12 cellular contexts compared by ENCODE assay signal in genomic region chr2:189285962-189286648, GRCh38.
DNase-seq lines count a peak whose midpoint lies in the region; ATAC-seq and TF ChIP-seq lines count a peak whose summit lies in the region.
"Had no signal": no experiment of that assay in that cellular context is flagged by ENCODE, and none has a peak within 500 bp of the region (broad histone marks: within the 10 kb centered on the region; RNA-seq: fewer than 3 reads in every experiment).

No MANE protein-coding gene starts in this region.

- POLR2A ChIA-PET in Caco-2 (lab: Charles Lee) = no interaction called here

- intact Hi-C loops in activated T-helper 2 cell treated with anti-CD3 and anti-CD28 coated beads, Interferon-gamma antibody, Interleukin-2, Interleukin-4, amounts not matched to agents 10 μg/mL and 5 μg/mL and 100 μg/mL, durations not matched to agents 14 hours and 24 hours and 36 hours (cut with micrococcal nuclease) = loop anchor here (5.0 to 10.0 kb wide), 4 partner anchors 74 to 761 kb away; partner anchors contain the start of gene COL3A1
- intact Hi-C loops in left ventricle myocardium inferior (cut with micrococcal nuclease) = loop anchor here (10.0 kb wide), 1 partner anchor 171 kb away; no protein-coding TSS in a partner anchor
- intact Hi-C loops in Caco-2 (cut with micrococcal nuclease; ENCODE audit: unreplicated experiment) = loop anchor here (5.0 to 10.0 kb wide), 2 partner anchors 261 to 764 kb away; no protein-coding TSS in a partner anchor

- peak; percentile 28 to 30 for ATAC-seq in activated CD4-positive, CD25-positive, alpha-beta regulatory T cell treated with anti-CD3 and anti-CD28 coated beads, Interleukin-2, amount 50 U/mL, for 24 hours
- peak; percentile 29 for ATAC-seq in stimulated activated naive CD8-positive, alpha-beta T cell treated with anti-CD3 and anti-CD28 coated beads, Interleukin-15, amount 100 ng/mL, for 72 hours
- no peak for ATAC-seq in HG03175 (IDR thresholded peaks at IDR 0.05; ENCODE audit: unreplicated experiment)

- H3K9me3 ChIP-seq in left ventricle myocardium inferior (replicated peaks) = peaks cover 9% of the 10 kb centered on the region
- peaks cover 12% of the 10 kb centered on the region for H3K9me3 ChIP-seq in Caco-2

- CTCF ChIA-PET in Caco-2 (lab: Charles Lee) = interaction anchor here (0.6 to 2.1 kb wide), 3 partner anchors 13 to 143 kb away, joined by 3 to 28 read pairs (median 5); no protein-coding TSS in a partner anchor

- H3K36me3 Mint-ChIP-seq in activated T-helper 2 cell treated with anti-CD3 and anti-CD28 coated beads, Interferon-gamma antibody, Interleukin-2, Interleukin-4, amounts not matched to agents 10 μg/mL and 5 μg/mL and 100 μg/mL, durations not matched to agents 14 hours and 24 hours and 36 hours (ENCODE audit: low read depth) = no peaks in the 10 kb centered on the region
- no peaks in the 10 kb centered on the region for H3K36me3 Mint-ChIP-seq in Caco-2 (ENCODE audit: insufficient read depth, unreplicated experiment)
- H3K36me3 Mint-ChIP-seq: naive B cell had no signal

- H3K36me3 ChIP-seq in left ventricle myocardium inferior = no peaks in the 10 kb centered on the region
- H3K36me3 ChIP-seq in Caco-2 (ENCODE audit: control insufficient read depth, insufficient read depth, low read length) = no peaks in the 10 kb centered on the region

- no TSS peak for BruUV-seq in Caco-2 (replicated peaks; lab: Mats Ljungman, UMichigan)

- DNase-seq in activated CD4-positive, CD25-positive, alpha-beta regulatory T cell (lab: John Stamatoyannopoulos, UW) = no peak
- DNase-seq in activated T-helper 2 cell treated with anti-CD3 and anti-CD28 coated beads, Interferon-gamma antibody, Interleukin-2, Interleukin-4, amounts not matched to agents 10 μg/mL and 5 μg/mL and 100 μg/mL, durations not matched to agents 14 hours and 24 hours and 36 hours (ENCODE audit: low spot score) = no peak
- no peak for DNase-seq in left ventricle myocardium inferior
- no peak for DNase-seq in stimulated activated naive CD8-positive, alpha-beta T cell treated with anti-CD3 and anti-CD28 coated beads, Interleukin-15, amount 100 ng/mL, for 72 hours
- no peak for DNase-seq in Caco-2
- no peak for DNase-seq in SHP77 (lab: John Stamatoyannopoulos, UW)
- DNase-seq: AML-193; effector CD4-positive, alpha-beta T cell; naive B cell; NCI-H345 had no signal

- H3K27ac ChIP-seq in left ventricle myocardium inferior (replicated peaks) = peak overlapping the region; percentile 50

- peaks cover 8% of the 10 kb centered on the region for H3K9me3 Mint-ChIP-seq in activated T-helper 2 cell treated with anti-CD3 and anti-CD28 coated beads, Interferon-gamma antibody, Interleukin-2, Interleukin-4, amounts not matched to agents 10 μg/mL and 5 μg/mL and 100 μg/mL, durations not matched to agents 14 hours and 24 hours and 36 hours
- H3K9me3 Mint-ChIP-seq in stimulated activated naive CD8-positive, alpha-beta T cell treated with anti-CD3 and anti-CD28 coated beads, Interleukin-15, amount 100 ng/mL, for 72 hours = peaks cover 9 to 16% of the 10 kb centered on the region in 2 donors
- H3K9me3 Mint-ChIP-seq in Caco-2 (ENCODE audit: unreplicated experiment) = peaks cover 9% of the 10 kb centered on the region

- H3K4me3 Mint-ChIP-seq in activated T-helper 2 cell treated with anti-CD3 and anti-CD28 coated beads, Interferon-gamma antibody, Interleukin-2, Interleukin-4, amounts not matched to agents 10 μg/mL and 5 μg/mL and 100 μg/mL, durations not matched to agents 14 hours and 24 hours and 36 hours (ENCODE audit: low read depth) = no peak overlapping the region
- peak overlapping the region in 1 of 2 donors; percentile 40 for H3K4me3 Mint-ChIP-seq in stimulated activated naive CD8-positive, alpha-beta T cell treated with anti-CD3 and anti-CD28 coated beads, Interleukin-15, amount 100 ng/mL, for 72 hours
- H3K4me3 Mint-ChIP-seq in Caco-2 (ENCODE audit: unreplicated experiment) = no peak overlapping the region
- H3K4me3 Mint-ChIP-seq: naive B cell had no signal

- no peak for TF ChIP-seq CTCF in left ventricle myocardium inferior (IDR thresholded peaks at IDR 0.05; ENCODE audit: borderline replicate concordance)
- TF ChIP-seq CTCF in Caco-2 (IDR thresholded peaks at IDR 0.05; ENCODE audit: insufficient read depth in 1 of 2, low read depth in 1 of 2, low read length in 1 of 2, severe bottlenecking in 1 of 2, unreplicated experiment in 1 of 2) = no peak

- H3K4me1 Mint-ChIP-seq in activated T-helper 2 cell treated with anti-CD3 and anti-CD28 coated beads, Interferon-gamma antibody, Interleukin-2, Interleukin-4, amounts not matched to agents 10 μg/mL and 5 μg/mL and 100 μg/mL, durations not matched to agents 14 hours and 24 hours and 36 hours (ENCODE audit: low read depth) = peaks cover 24% of the 10 kb centered on the region
- H3K4me1 Mint-ChIP-seq in stimulated activated naive CD8-positive, alpha-beta T cell treated with anti-CD3 and anti-CD28 coated beads, Interleukin-15, amount 100 ng/mL, for 72 hours = peaks cover 60% of the 10 kb centered on the region
- H3K4me1 Mint-ChIP-seq in Caco-2 (ENCODE audit: low read depth, unreplicated experiment) = peaks cover 15% of the 10 kb centered on the region
- H3K4me1 Mint-ChIP-seq: naive B cell had no signal

- H3K27me3 ChIP-seq in left ventricle myocardium inferior (ENCODE audit: low read depth) (no peaks in the 10 kb centered on the region), Caco-2 (replicated peaks; ENCODE audit: control insufficient read depth, insufficient read depth, low read length) (no peaks in the 10 kb centered on the region)

- H3K4me3 ChIP-seq in left ventricle myocardium inferior (no peak overlapping the region), Caco-2 (ENCODE audit: low read depth, low read length) (no peak overlapping the region)

- peaks cover 4% of the 10 kb centered on the region for H3K4me1 ChIP-seq in left ventricle myocardium inferior
- H3K4me1 ChIP-seq in Caco-2 = peaks cover 5% of the 10 kb centered on the region; the same call in 1 of the 2 replicates

- H3K27ac Mint-ChIP-seq in activated T-helper 2 cell treated with anti-CD3 and anti-CD28 coated beads, Interferon-gamma antibody, Interleukin-2, Interleukin-4, amounts not matched to agents 10 μg/mL and 5 μg/mL and 100 μg/mL, durations not matched to agents 14 hours and 24 hours and 36 hours = peak overlapping the region; percentile 36
- peak overlapping the region; percentile 49 to 92 for H3K27ac Mint-ChIP-seq in stimulated activated naive CD8-positive, alpha-beta T cell treated with anti-CD3 and anti-CD28 coated beads, Interleukin-15, amount 100 ng/mL, for 72 hours
- no peak overlapping the region for H3K27ac Mint-ChIP-seq in Caco-2 (ENCODE audit: unreplicated experiment)
- H3K27ac Mint-ChIP-seq: naive B cell had no signal

- H3K27me3 Mint-ChIP-seq in activated T-helper 2 cell treated with anti-CD3 and anti-CD28 coated beads, Interferon-gamma antibody, Interleukin-2, Interleukin-4, amounts not matched to agents 10 μg/mL and 5 μg/mL and 100 μg/mL, durations not matched to agents 14 hours and 24 hours and 36 hours (ENCODE audit: low read depth) = no peaks in the 10 kb centered on the region
- H3K27me3 Mint-ChIP-seq in stimulated activated naive CD8-positive, alpha-beta T cell treated with anti-CD3 and anti-CD28 coated beads, Interleukin-15, amount 100 ng/mL, for 72 hours = no peaks in the 10 kb centered on the region
- H3K27me3 Mint-ChIP-seq in Caco-2 (ENCODE audit: insufficient read depth, unreplicated experiment) = no peaks in the 10 kb centered on the region
- H3K27me3 Mint-ChIP-seq: naive B cell had no signal
